In genomic region chr20:1895674-1896496, GRCh38 we compare ENCODE assay signal across 8 cellular contexts. TPM values are rescaled to one million over a fixed set of nuclear protein-coding genes. Genes with fewer than 3 reads are reported as not detected.
DNase-seq lines count a peak whose midpoint lies in the region; ATAC-seq and TF ChIP-seq lines count a peak whose summit lies in the region.

No MANE protein-coding gene starts in this region.

- H3K4me3 ChIP-seq in CD8-positive, alpha-beta T cell (ENCODE audit: low read depth, low read length), result no peak overlapping the region
- H3K4me3 ChIP-seq in muscle layer of colon (ENCODE audit: low read depth in 1 of 2, low read length in 2 of 2), result peak overlapping the region; percentile 64 to 82

- H3K27me3 ChIP-seq in CD8-positive, alpha-beta T cell (ENCODE audit: insufficient read depth, low read length), result peaks cover 7% of the 10 kb centered on the region
- H3K27me3 ChIP-seq in muscle layer of colon (ENCODE audit: control insufficient read depth in 1 of 2, insufficient read depth in 2 of 2, low read length in 2 of 2), result no peaks in the 10 kb centered on the region

- H3K27me3 Mint-ChIP-seq in CD8-positive, alpha-beta T cell (ENCODE audit: low read depth), result peaks cover 57% of the 10 kb centered on the region
- H3K27me3 Mint-ChIP-seq in endothelial cell (ENCODE audit: unreplicated experiment), result peaks cover 14% of the 10 kb centered on the region

- H3K36me3 Mint-ChIP-seq in CD8-positive, alpha-beta T cell, result no peaks in the 10 kb centered on the region
- H3K36me3 Mint-ChIP-seq in endothelial cell (ENCODE audit: low read depth, unreplicated experiment), result peaks cover 18% of the 10 kb centered on the region

- intact Hi-C loops in CD8-positive, alpha-beta T cell (cut with DNase I, micrococcal nuclease), result no loop called here

- no peaks in the 10 kb centered on the region for H3K4me1 ChIP-seq in CD8-positive, alpha-beta T cell (ENCODE audit: insufficient read depth, low read length)
- peaks cover 59% of the 10 kb centered on the region for H3K4me1 ChIP-seq in muscle layer of colon (ENCODE audit: insufficient read depth, low read length)

- no peak overlapping the region for H3K27ac ChIP-seq in CD8-positive, alpha-beta T cell (ENCODE audit: low read depth, low read length)
- peak overlapping the region; percentile 86 for H3K27ac ChIP-seq in muscle layer of colon (ENCODE audit: low read depth, low read length)

- H3K4me1 Mint-ChIP-seq in CD8-positive, alpha-beta T cell (ENCODE audit: low read depth), result peaks cover 4% of the 10 kb centered on the region
- H3K4me1 Mint-ChIP-seq in endothelial cell (ENCODE audit: unreplicated experiment), result peaks cover 63% of the 10 kb centered on the region

- H3K9ac ChIP-seq in muscle layer of colon (ENCODE audit: low read length), result peak overlapping the region; percentile 81

- H3K9me3 Mint-ChIP-seq in CD8-positive, alpha-beta T cell, result no peaks in the 10 kb centered on the region
- no peaks in the 10 kb centered on the region for H3K9me3 Mint-ChIP-seq in endothelial cell (ENCODE audit: unreplicated experiment)

- POLR2A ChIA-PET in CD8-positive, alpha-beta T cell (lab: Charles Lee), result no interaction called here

- ATAC-seq in CD8-positive, alpha-beta T cell, result no peak
- no peak for ATAC-seq in GM18870 (IDR thresholded peaks at IDR 0.05; ENCODE audit: unreplicated experiment)

- TF ChIP-seq CTCF in CD8-positive, alpha-beta T cell (IDR thresholded peaks at IDR 0.05), result no peak
- TF ChIP-seq CTCF in endothelial cell (IDR thresholded peaks at IDR 0.05; ENCODE audit: unreplicated experiment), result no peak

- no peaks in the 10 kb centered on the region for H3K9me3 ChIP-seq in CD8-positive, alpha-beta T cell (ENCODE audit: low read length)
- no peaks in the 10 kb centered on the region for H3K9me3 ChIP-seq in muscle layer of colon (ENCODE audit: low read length)

- CTCF ChIA-PET in CD8-positive, alpha-beta T cell (lab: Charles Lee), result no interaction called here

- H3K27ac Mint-ChIP-seq in CD8-positive, alpha-beta T cell, result no peak overlapping the region
- H3K27ac Mint-ChIP-seq in endothelial cell (ENCODE audit: unreplicated experiment), result peak overlapping the region; percentile 74

- DNase-seq in CD8-positive, alpha-beta T cell, result no peak
- DNase-seq in NCI-H69 (lab: John Stamatoyannopoulos, UW) (peak; percentile 75), endothelial cell (ENCODE audit: low spot score) (no peak), NCI-H146 treated with DMSO at 0.1 percent for 48 hours (lab: John Stamatoyannopoulos, UW; ENCODE audit: unreplicated experiment) (no peak)
- no peak for DNase-seq in activated effector memory CD4-positive, alpha-beta T cell treated with Interleukin-2 at 50 U/mL for 16 hours
- DNase-seq in activated CD8-positive, alpha-beta memory T cell treated with anti-CD3 and anti-CD28 coated beads for 24 hours, result no peak

- H3K4me3 Mint-ChIP-seq in CD8-positive, alpha-beta T cell, result peak overlapping the region; percentile 69
- peak overlapping the region; percentile 99 for H3K4me3 Mint-ChIP-seq in endothelial cell (ENCODE audit: unreplicated experiment)

- no peaks in the 10 kb centered on the region for H3K36me3 ChIP-seq in CD8-positive, alpha-beta T cell (ENCODE audit: insufficient read depth, low read length)
- no peaks in the 10 kb centered on the region for H3K36me3 ChIP-seq in muscle layer of colon (ENCODE audit: insufficient read depth, low read length)

RNA-seq across cellular contexts. Expression of gene SIRPA, which starts 0.7 kb away (rescaled TPM):
- not detected for total RNA-seq in CD8-positive, alpha-beta T cell
- total RNA-seq in endothelial cell (ENCODE audit: unreplicated experiment), result 132 TPM

Comparison
In these comparisons a context has a peak if more than half of its experiments do, and no peak if none do; other contexts are left out.
1. RNA of gene SIRPA, which starts 0.7 kb away (total RNA-seq): 132 TPM in endothelial cell (single experiment); not detected in CD8-positive, alpha-beta T cell; every median in the first group is over 100 times any median in the second.